1 cellular context compared by ENCODE assay signal in the genomic region with DNA sequence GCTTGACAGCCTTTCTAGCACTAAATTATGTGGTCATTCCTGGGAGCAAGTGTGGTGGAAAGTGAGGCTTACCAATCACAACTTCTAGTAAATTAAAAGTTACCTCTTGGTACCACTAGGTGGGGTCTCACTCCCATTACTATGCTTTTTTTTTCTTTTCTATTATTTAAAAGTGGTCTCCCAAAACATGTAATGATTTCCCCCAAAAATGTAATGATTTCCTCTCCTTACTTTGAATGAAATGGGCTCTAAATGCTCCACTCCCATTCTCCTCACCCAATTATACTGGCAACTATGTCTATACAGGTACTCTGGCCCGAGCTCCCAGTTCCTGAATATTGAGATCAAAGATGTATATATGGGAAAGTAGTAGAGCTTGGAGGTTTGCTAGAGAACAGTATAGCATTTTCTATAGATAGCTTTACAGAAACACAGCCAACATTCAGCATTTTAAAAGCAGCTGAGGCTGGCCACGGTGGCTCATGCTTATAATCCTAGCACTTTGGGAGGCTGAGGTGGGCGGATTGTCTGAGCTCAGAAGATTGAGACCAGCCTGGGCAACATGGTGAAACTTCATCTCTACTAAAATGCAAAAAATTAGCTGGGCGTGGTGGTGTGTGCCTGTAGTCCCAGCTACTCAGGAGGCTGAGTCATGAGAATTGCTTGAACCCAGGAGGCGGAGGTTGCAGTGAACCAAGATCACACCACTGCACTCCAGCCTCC.
TF ChIP-seq lines count a peak whose summit lies in the region.

No MANE protein-coding gene starts in this region.

TF ChIP-seq in IMR-90, 13 proteins besides CTCF, POLR2A, EP300 and RAD21:
- TF ChIP-seq CHD1 (IDR thresholded peaks at IDR 0.05; ENCODE audit: low read depth, low read length) (no peak), SMC3 (IDR thresholded peaks at IDR 0.05; ENCODE audit: low read depth, low read length) (peak; percentile 34; the same call in 1 of the 2 replicates)
